ENCODE assay signal across 1 cellular context in genomic region chr20:376089-376488, GRCh38.
A peak's percentile ranks its signal among the peaks of the same experiment; 100 is the strongest.
TF ChIP-seq lines count a peak whose summit lies in the region.

No MANE protein-coding gene starts in this region.

TF ChIP-seq in K562, 482 proteins besides CTCF, POLR2A, EP300 and RAD21 (continued from another document):
- TF ChIP-seq VEZF1 (CRISPR knock-in tag; IDR thresholded peaks at IDR 0.05) (no peak), ZNF41 (CRISPR knock-in tag; conservative IDR thresholded peaks at IDR 0.05) (no peak), MEIS2 (IDR thresholded peaks at IDR 0.05; ENCODE audit: partially characterized antibody) (no peak), TCF15 (CRISPR knock-in tag; IDR thresholded peaks at IDR 0.05) (no peak), POLR2B (IDR thresholded peaks at IDR 0.05; ENCODE audit: low read depth, partially characterized antibody) (no peak), FOXM1 (IDR thresholded peaks at IDR 0.05; ENCODE audit: low read depth) (no peak), FOXM1 (CRISPR knock-in tag; IDR thresholded peaks at IDR 0.05; ENCODE audit: low read depth) (no peak), NFATC3 (IDR thresholded peaks at IDR 0.05) (0 out of 2 replicates have a peak, but pooled peaks have one; percentile 25), ZFPM2 (CRISPR knock-in tag; IDR thresholded peaks at IDR 0.05) (no peak), RBM14 (IDR thresholded peaks at IDR 0.05; ENCODE audit: borderline replicate concordance, insufficient read depth, low read depth, low read length) (no peak), WHSC1 (IDR thresholded peaks at IDR 0.05; ENCODE audit: low read length) (no peak), MAFG (tag; conservative IDR thresholded peaks at IDR 0.05) (peak; percentile 74), TAF7 (tag; IDR thresholded peaks at IDR 0.05) (no peak)
- TF ChIP-seq, protein P1, sequence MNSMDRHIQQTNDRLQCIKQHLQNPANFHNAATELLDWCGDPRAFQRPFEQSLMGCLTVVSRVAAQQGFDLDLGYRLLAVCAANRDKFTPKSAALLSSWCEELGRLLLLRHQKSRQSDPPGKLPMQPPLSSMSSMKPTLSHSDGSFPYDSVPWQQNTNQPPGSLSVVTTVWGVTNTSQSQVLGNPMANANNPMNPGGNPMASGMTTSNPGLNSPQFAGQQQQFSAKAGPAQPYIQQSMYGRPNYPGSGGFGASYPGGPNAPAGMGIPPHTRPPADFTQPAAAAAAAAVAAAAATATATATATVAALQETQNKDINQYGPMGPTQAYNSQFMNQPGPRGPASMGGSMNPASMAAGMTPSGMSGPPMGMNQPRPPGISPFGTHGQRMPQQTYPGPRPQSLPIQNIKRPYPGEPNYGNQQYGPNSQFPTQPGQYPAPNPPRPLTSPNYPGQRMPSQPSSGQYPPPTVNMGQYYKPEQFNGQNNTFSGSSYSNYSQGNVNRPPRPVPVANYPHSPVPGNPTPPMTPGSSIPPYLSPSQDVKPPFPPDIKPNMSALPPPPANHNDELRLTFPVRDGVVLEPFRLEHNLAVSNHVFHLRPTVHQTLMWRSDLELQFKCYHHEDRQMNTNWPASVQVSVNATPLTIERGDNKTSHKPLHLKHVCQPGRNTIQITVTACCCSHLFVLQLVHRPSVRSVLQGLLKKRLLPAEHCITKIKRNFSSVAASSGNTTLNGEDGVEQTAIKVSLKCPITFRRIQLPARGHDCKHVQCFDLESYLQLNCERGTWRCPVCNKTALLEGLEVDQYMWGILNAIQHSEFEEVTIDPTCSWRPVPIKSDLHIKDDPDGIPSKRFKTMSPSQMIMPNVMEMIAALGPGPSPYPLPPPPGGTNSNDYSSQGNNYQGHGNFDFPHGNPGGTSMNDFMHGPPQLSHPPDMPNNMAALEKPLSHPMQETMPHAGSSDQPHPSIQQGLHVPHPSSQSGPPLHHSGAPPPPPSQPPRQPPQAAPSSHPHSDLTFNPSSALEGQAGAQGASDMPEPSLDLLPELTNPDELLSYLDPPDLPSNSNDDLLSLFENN (IDR thresholded peaks at IDR 0.05; ENCODE audit: low read depth in 2 of 2, low read length in 2 of 2), result no peak
